Comparison of ENCODE assay signal across 8 cellular contexts in genomic region chr18:48777026-48777736, GRCh38.
A peak's percentile ranks its signal among the peaks of the same experiment; 100 is the strongest.
DNase-seq lines count a peak whose midpoint lies in the region; ATAC-seq and TF ChIP-seq lines count a peak whose summit lies in the region.

No MANE protein-coding gene starts in this region.

- H3K27ac ChIP-seq in subcutaneous abdominal adipose tissue (ENCODE audit: low read depth, low read length) = peak overlapping the region; percentile 19

- peaks cover 4 to 30% (median 17%) of the 10 kb centered on the region in 5 donors for H3K36me3 ChIP-seq in subcutaneous abdominal adipose tissue (ENCODE audit: control insufficient read depth in 5 of 5, insufficient read depth in 5 of 5, low read length in 5 of 5)

- H3K36me3 Mint-ChIP-seq in nephron (ENCODE audit: low read depth) = peaks cover 10% of the 10 kb centered on the region

- no peaks in the 10 kb centered on the region for H3K9me3 Mint-ChIP-seq in nephron

- H3K9ac ChIP-seq in subcutaneous abdominal adipose tissue (ENCODE audit: low read length in 5 of 5) = no peak overlapping the region

- H3K27me3 Mint-ChIP-seq in nephron (ENCODE audit: low read depth) = no peaks in the 10 kb centered on the region

- POLR2A ChIA-PET in GM10248 (lab: Yijun Ruan, JAX) = no interaction called here

- peak overlapping the region; percentile 21 to 43 (median 32) for H3K4me3 Mint-ChIP-seq in nephron

- peak; percentile 61 for ATAC-seq in GM21723 (IDR thresholded peaks at IDR 0.05; ENCODE audit: unreplicated experiment)

- peak overlapping the region; percentile 75 to 94 (median 94) for H3K27ac Mint-ChIP-seq in nephron

- H3K4me1 Mint-ChIP-seq in nephron = peaks cover 47% of the 10 kb centered on the region

- CTCF ChIA-PET in GM10248 (lab: Yijun Ruan, JAX) = interaction anchor here (0.6 to 4.1 kb wide), 53 partner anchors 8 to 461 kb away, joined by 3 to 34 read pairs (median 4); no protein-coding TSS in a partner anchor

- H3K27me3 ChIP-seq in subcutaneous abdominal adipose tissue (ENCODE audit: control insufficient read depth in 5 of 5, insufficient read depth in 4 of 5, low read length in 5 of 5) = no peaks in the 10 kb centered on the region

- peaks cover 14 to 65% (median 53%) of the 10 kb centered on the region in 5 donors for H3K4me1 ChIP-seq in subcutaneous abdominal adipose tissue (ENCODE audit: control insufficient read depth in 5 of 5, insufficient read depth in 5 of 5, low read length in 5 of 5)

- DNase-seq in GM10248 (ENCODE audit: extremely low spot score) (peak; percentile 91), NCI-H1105 treated with DMSO at 0.1 percent for 48 hours (lab: John Stamatoyannopoulos, UW) (peak; percentile 8), epidermal melanocyte (ENCODE audit: insufficient read length, low spot score) (peak; percentile 56), cerebellum (ENCODE audit: low spot score) (no peak)
- DNase-seq in activated CD8-positive, alpha-beta memory T cell treated with anti-CD3 and anti-CD28 coated beads for 48 hours (ENCODE audit: low read depth in 2 of 3, low spot score in 2 of 3) = peak; percentile 46 to 61 (median 50)

- TF ChIP-seq CTCF in GM10248 (IDR thresholded peaks at IDR 0.05; ENCODE audit: control extremely low read depth, extremely low read depth, low read depth, missing control alignments) (peak; percentile 99), nephron (IDR thresholded peaks at IDR 0.05; ENCODE audit: unreplicated experiment in 3 of 3) (peak; percentile 85 to 93 (median 90))

- no peak overlapping the region for H3K4me3 ChIP-seq in subcutaneous abdominal adipose tissue (ENCODE audit: low read depth in 1 of 5, low read length in 5 of 5)

- no peaks in the 10 kb centered on the region for H3K9me3 ChIP-seq in subcutaneous abdominal adipose tissue (ENCODE audit: control insufficient read depth in 5 of 5, low read length in 5 of 5)
